Comparison of ENCODE assay signal across 8 cellular contexts in genomic region chr7:4753610-4754432, GRCh38. TPM values are rescaled to one million over a fixed set of nuclear protein-coding genes. Genes with fewer than 3 reads are reported as not detected.
DNase-seq lines count a peak whose midpoint lies in the region; ATAC-seq and TF ChIP-seq lines count a peak whose summit lies in the region.

No MANE protein-coding gene starts in this region.

- ATAC-seq in HG02759 (IDR thresholded peaks at IDR 0.05; ENCODE audit: unreplicated experiment): peak; percentile 88

- TF ChIP-seq CTCF in liver (IDR thresholded peaks at IDR 0.05; ENCODE audit: low read depth, low read length, missing input control): peak; percentile 80

- peak; percentile 3 to 29 for DNase-seq in NCI-H187 (lab: John Stamatoyannopoulos, UW)
- DNase-seq in NCI-H187 treated with DMSO at 0.1 percent for 48 hours (lab: John Stamatoyannopoulos, UW): no peak
- DNase-seq in NCI-H2029 treated with DMSO at 0.1 percent for 48 hours (lab: John Stamatoyannopoulos, UW): peak; percentile 2
- peak; percentile 81 to 82 for DNase-seq in activated CD4-positive, alpha-beta T cell treated with anti-CD3 and anti-CD28 coated beads for 24 hours (ENCODE audit: low read depth in 2 of 2)
- peak; percentile 76 for DNase-seq in central memory CD4-positive, alpha-beta T cell
- peak; percentile 67 to 81 (median 73) for DNase-seq in stimulated activated CD4-positive, alpha-beta T cell treated with anti-CD3 and anti-CD28 coated beads, TNF-alpha, amount 100 ng/mL, for 1 hour (ENCODE audit: low read depth in 3 of 3, low spot score in 1 of 3)

- H3K27ac ChIP-seq in liver (ENCODE audit: low read depth in 1 of 2, low read length in 2 of 2): no peak overlapping the region

- H3K9me3 ChIP-seq in liver (ENCODE audit: control insufficient read depth in 4 of 4, low read length in 3 of 4): no peaks in the 10 kb centered on the region

- peak; percentile 85 to 95 for TF ChIP-seq RAD21 in liver (IDR thresholded peaks at IDR 0.05)

- H3K27me3 ChIP-seq in liver (ENCODE audit: control insufficient read depth in 4 of 4, insufficient read depth in 4 of 4, low read length in 3 of 4): no peaks in the 10 kb centered on the region

- no peak overlapping the region for H3K4me3 ChIP-seq in liver (ENCODE audit: low read depth in 1 of 3, low read length in 3 of 3)

- H3K9ac ChIP-seq in liver (ENCODE audit: low read depth in 1 of 2, low read length in 2 of 2): no peak overlapping the region

- H3K36me3 ChIP-seq in liver (ENCODE audit: control insufficient read depth in 4 of 4, insufficient read depth in 3 of 4, low read depth in 1 of 4, low read length in 3 of 4): peaks cover 6 to 35% (median 21%) of the 10 kb centered on the region in 4 donors

- no peaks in the 10 kb centered on the region for H3K4me1 ChIP-seq in liver (ENCODE audit: control insufficient read depth in 4 of 4, insufficient read depth in 4 of 4, low read length in 3 of 4)

- 53% methylated on average over 30 of the region's 30 CpGs for WGBS in liver

TF ChIP-seq in liver, 16 proteins besides CTCF, POLR2A, EP300 and RAD21:
- TF ChIP-seq NR2F2 (IDR thresholded peaks at IDR 0.05) (no peak), JUND (IDR thresholded peaks at IDR 0.05) (no peak), SP1 (IDR thresholded peaks at IDR 0.05) (no peak), RXRA (IDR thresholded peaks at IDR 0.05) (no peak), FOXA2 (IDR thresholded peaks at IDR 0.05) (no peak), ATF3 (IDR thresholded peaks at IDR 0.05) (no peak)
- TF ChIP-seq, protein P1, sequence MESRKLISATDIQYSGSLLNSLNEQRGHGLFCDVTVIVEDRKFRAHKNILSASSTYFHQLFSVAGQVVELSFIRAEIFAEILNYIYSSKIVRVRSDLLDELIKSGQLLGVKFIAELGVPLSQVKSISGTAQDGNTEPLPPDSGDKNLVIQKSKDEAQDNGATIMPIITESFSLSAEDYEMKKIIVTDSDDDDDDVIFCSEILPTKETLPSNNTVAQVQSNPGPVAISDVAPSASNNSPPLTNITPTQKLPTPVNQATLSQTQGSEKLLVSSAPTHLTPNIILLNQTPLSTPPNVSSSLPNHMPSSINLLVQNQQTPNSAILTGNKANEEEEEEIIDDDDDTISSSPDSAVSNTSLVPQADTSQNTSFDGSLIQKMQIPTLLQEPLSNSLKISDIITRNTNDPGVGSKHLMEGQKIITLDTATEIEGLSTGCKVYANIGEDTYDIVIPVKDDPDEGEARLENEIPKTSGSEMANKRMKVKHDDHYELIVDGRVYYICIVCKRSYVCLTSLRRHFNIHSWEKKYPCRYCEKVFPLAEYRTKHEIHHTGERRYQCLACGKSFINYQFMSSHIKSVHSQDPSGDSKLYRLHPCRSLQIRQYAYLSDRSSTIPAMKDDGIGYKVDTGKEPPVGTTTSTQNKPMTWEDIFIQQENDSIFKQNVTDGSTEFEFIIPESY (IDR thresholded peaks at IDR 0.05): no peak

RNA-seq across cellular contexts. Expression of gene AP5Z1, which starts 21.6 kb away (rescaled TPM):
- total RNA-seq in liver: 10 to 100 TPM; 14.5 to 16.0 TPM
- polyA plus RNA-seq in liver: 10 to 100 TPM; 10.2 to 14.0 TPM
